Comparison of ENCODE assay signal across 20 cellular contexts in the genomic region with DNA sequence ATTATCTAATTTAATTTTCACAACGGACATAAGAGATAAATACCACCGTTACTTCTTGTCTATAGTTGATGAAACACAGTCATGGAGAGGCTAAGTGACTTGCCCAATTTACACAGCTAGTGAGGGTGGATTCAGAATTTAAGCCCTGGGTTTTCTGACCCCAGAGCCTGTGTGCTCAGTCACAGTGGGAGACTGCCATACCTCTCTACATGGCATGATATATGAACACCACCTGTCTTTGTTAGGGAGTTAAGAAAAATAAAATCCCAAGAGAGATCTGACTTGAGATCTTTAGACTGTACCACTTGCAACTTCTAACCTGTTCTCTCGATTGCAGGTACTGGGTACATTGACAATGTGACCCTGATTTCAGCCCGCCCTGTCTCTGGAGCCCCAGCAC. TPM values are rescaled to one million over a fixed set of nuclear protein-coding genes. Genes with fewer than 3 reads are reported as not detected.
DNase-seq lines count a peak whose midpoint lies in the region; FAIRE-seq and TF ChIP-seq lines count a peak whose summit lies in the region.
"Had no signal": no experiment of that assay in that cellular context is flagged by ENCODE, and none has a peak within 500 bp of the region (broad histone marks: within the 10 kb centered on the region; RNA-seq: fewer than 3 reads in every experiment).

No MANE protein-coding gene starts in this region.

- no peak overlapping the region for H3K4me3 ChIP-seq in mesenchymal stem cell (ENCODE audit: insufficient read depth in 1 of 2, low read depth in 1 of 2, low read length in 2 of 2)
- H3K4me3 ChIP-seq in transverse colon: no peak overlapping the region
- H3K4me3 ChIP-seq: GM12878, GM23338, SK-N-MC had no signal

- no peak overlapping the region for H3K23ac ChIP-seq in mesenchymal stem cell (ENCODE audit: low read length in 2 of 2)

- POLR2A ChIA-PET in RWPE1 (lab: Yijun Ruan, JAX; ENCODE audit: low non-redundant PET): interaction anchor here (0.6 kb wide), 2 partner anchors 23 to 101 kb away, joined by 4 to 8 read pairs; no protein-coding TSS in a partner anchor

- H2BK12ac ChIP-seq in mesenchymal stem cell (ENCODE audit: low read length in 2 of 2): no peak overlapping the region

- no peak overlapping the region for H3K4me2 ChIP-seq in mesenchymal stem cell (ENCODE audit: low read length, poor library complexity, severe bottlenecking)
- H3K4me2 ChIP-seq: GM23338 had no signal

- H3K14ac ChIP-seq in mesenchymal stem cell (ENCODE audit: low read length in 2 of 2): no peak overlapping the region

- in situ Hi-C loops in transverse colon (cut with MboI; ENCODE audit: low pct_ligation_motif_present in 1 of 4, low pct_unique_long_range_greater_than_20kb in 1 of 4, low sequenced_read_pairs in 3 of 4): loop anchor here (10.0 to 25.0 kb wide), 2 partner anchors 262 to 264 kb away; a partner anchor contains a TSS

- H2AK5ac ChIP-seq in mesenchymal stem cell (ENCODE audit: low read length, severe bottlenecking): peak overlapping the region; percentile 27

- no peak overlapping the region for H3K18ac ChIP-seq in mesenchymal stem cell (ENCODE audit: low read depth in 1 of 2, low read length in 2 of 2)

- H3K27me3 ChIP-seq in mesenchymal stem cell (ENCODE audit: control insufficient read depth in 1 of 2, insufficient read depth in 1 of 2, low read length in 2 of 2) (no peaks in the 10 kb centered on the region), transverse colon (no peaks in the 10 kb centered on the region)

- no peaks in the 10 kb centered on the region for H3K79me1 ChIP-seq in mesenchymal stem cell (replicated peaks; ENCODE audit: low read length, poor library complexity, severe bottlenecking)

- no peak overlapping the region for H2BK5ac ChIP-seq in mesenchymal stem cell (ENCODE audit: low read depth, low read length, poor library complexity, severe bottlenecking)

- CTCF ChIA-PET in RWPE1 (lab: Yijun Ruan, JAX): interaction anchor here (1.0 kb wide), 1 partner anchor 13 kb away, joined by 3 read pairs; no protein-coding TSS in a partner anchor

- H4K91ac ChIP-seq in mesenchymal stem cell (ENCODE audit: low read length): no peak overlapping the region

- H3K9me3 ChIP-seq in mesenchymal stem cell (ENCODE audit: control insufficient read depth, low read length) (no peaks in the 10 kb centered on the region), transverse colon (no peaks in the 10 kb centered on the region)

- no peak for TF ChIP-seq POLR2A in transverse colon (IDR thresholded peaks at IDR 0.05)

- H2BK15ac ChIP-seq in mesenchymal stem cell (ENCODE audit: low read depth, poor library complexity, severe bottlenecking): no peak overlapping the region

- peaks cover 6% of the 10 kb centered on the region for H3K4me1 ChIP-seq in mesenchymal stem cell (ENCODE audit: control insufficient read depth, insufficient read depth, low read depth, low read length)
- peaks cover 0 to 8% (median under 1%) of the 10 kb centered on the region in 4 donors for H3K4me1 ChIP-seq in transverse colon

- WGBS in mesenchymal stem cell: 98% methylated on average over 3 of the region's 4 CpGs
- 78 to 83% methylated on average over 2 to 4 of the region's 4 CpGs for WGBS in transverse colon (ENCODE audit: low coverage in 1 of 2), 2 donors

- H3K27ac ChIP-seq in RWPE1: peak overlapping the region; percentile 54
- H3K27ac ChIP-seq in mesenchymal stem cell (ENCODE audit: low read length, poor library complexity, severe bottlenecking): no peak overlapping the region
- no peak overlapping the region for H3K27ac ChIP-seq in transverse colon
- H3K27ac ChIP-seq: SK-N-MC had no signal

- H3K9ac ChIP-seq in mesenchymal stem cell (ENCODE audit: low read length): no peak overlapping the region

- DNase-seq in NCI-H1417 (lab: John Stamatoyannopoulos, UW) (peak in 2 of 3 experiments; percentile 46 to 60), NCI-H1417 treated with DMSO at 0.1 percent for 48 hours (lab: John Stamatoyannopoulos, UW) (no peak), RWPE1 (ENCODE audit: low spot score) (no peak), mesenchymal stem cell (no peak), frontal cortex (ENCODE audit: low spot score in 2 of 2) (no peak), transverse colon (no peak), iPS-NIHi7 (ENCODE audit: extremely low spot score) (no peak)
- DNase-seq: 8988T, H9, KG1, NCI-H1092, NCI-H1436 treated with DMSO at 0.1 percent for 48 hours, NCI-H446, RPMI8226, SHP77 treated with DMSO at 0.1 percent for 48 hours, SW 1271 had no signal

- intact Hi-C loops in transverse colon (cut with DNase I; ENCODE audit: low total_unique reads): no loop called here

- TF ChIP-seq CTCF in RWPE1 (conservative IDR thresholded peaks at IDR 0.05; ENCODE audit: low read depth): no peak
- no peak for TF ChIP-seq CTCF in transverse colon (IDR thresholded peaks at IDR 0.05)

- H2BK120ac ChIP-seq in mesenchymal stem cell (ENCODE audit: low read depth, low read length): no peak overlapping the region

- FAIRE-seq in frontal cortex (lab: Jason Lieb, UNC): no peak
- FAIRE-seq: GM12878 had no signal

- no peak overlapping the region for H3K4ac ChIP-seq in mesenchymal stem cell (ENCODE audit: low read depth in 1 of 2, low read length in 2 of 2)

- H3K36me3 ChIP-seq in mesenchymal stem cell (ENCODE audit: control insufficient read depth in 1 of 2, insufficient read depth in 2 of 2, low read depth in 1 of 2, low read length in 2 of 2) (no peaks in the 10 kb centered on the region), transverse colon (no peaks in the 10 kb centered on the region)

- TF ChIP-seq EP300 in Ishikawa (IDR thresholded peaks at IDR 0.05; ENCODE audit: borderline replicate concordance) (no peak), transverse colon (IDR thresholded peaks at IDR 0.05; ENCODE audit: low read depth) (no peak)

- no peak overlapping the region for H2AFZ ChIP-seq in mesenchymal stem cell (ENCODE audit: low read depth, low read length)
- H2AFZ ChIP-seq: GM23338 had no signal

- H4K8ac ChIP-seq in mesenchymal stem cell (ENCODE audit: low read length): no peak overlapping the region

- no peak for TF ChIP-seq RAD21 in Ishikawa (IDR thresholded peaks at IDR 0.05; ENCODE audit: low read depth)

TF ChIP-seq in Ishikawa, 13 proteins besides CTCF, POLR2A, EP300 and RAD21:
- TF ChIP-seq CREB1 (IDR thresholded peaks at IDR 0.05; ENCODE audit: low read depth) (no peak), CEBPB (IDR thresholded peaks at IDR 0.05) (0 out of 2 replicates have a peak, but pooled peaks have one; percentile 20), EGR1 (IDR thresholded peaks at IDR 0.05) (no peak), NFIC (IDR thresholded peaks at IDR 0.05) (no peak), FOXM1 (IDR thresholded peaks at IDR 0.05; ENCODE audit: borderline replicate concordance, low read depth) (peak; percentile 13; the same call in 1 of the 2 replicates)

RNA-seq across cellular contexts. Expression of a gene that starts 40.3 kb away (rescaled TPM):
- polyA plus RNA-seq in mesenchymal stem cell (2013, experiment 1 of 2): 0.37 TPM
- 0.38 TPM for polyA plus RNA-seq in mesenchymal stem cell (2013, experiment 2 of 2)
- total RNA-seq in frontal cortex: 2.0 TPM
- total RNA-seq in transverse colon: 10 to 100 TPM in 2 of 4 donors, 1 to 10 TPM in 2; 9.7 to 25.9 (median 16.1) TPM

Comparison
In these comparisons a context has a peak if more than half of its experiments do, and no peak if none do; other contexts are left out.
1. DNase-seq: peak in NCI-H1417 (2 of 3); none in NCI-H1417 treated with DMSO at 0.1 percent for 48 hours (single experiment), RWPE1 (single experiment), mesenchymal stem cell (single experiment), frontal cortex (0 of 2), transverse colon (single experiment) and iPS-NIHi7 (single experiment).